8 cellular contexts compared by ENCODE assay signal in the genomic region with DNA sequence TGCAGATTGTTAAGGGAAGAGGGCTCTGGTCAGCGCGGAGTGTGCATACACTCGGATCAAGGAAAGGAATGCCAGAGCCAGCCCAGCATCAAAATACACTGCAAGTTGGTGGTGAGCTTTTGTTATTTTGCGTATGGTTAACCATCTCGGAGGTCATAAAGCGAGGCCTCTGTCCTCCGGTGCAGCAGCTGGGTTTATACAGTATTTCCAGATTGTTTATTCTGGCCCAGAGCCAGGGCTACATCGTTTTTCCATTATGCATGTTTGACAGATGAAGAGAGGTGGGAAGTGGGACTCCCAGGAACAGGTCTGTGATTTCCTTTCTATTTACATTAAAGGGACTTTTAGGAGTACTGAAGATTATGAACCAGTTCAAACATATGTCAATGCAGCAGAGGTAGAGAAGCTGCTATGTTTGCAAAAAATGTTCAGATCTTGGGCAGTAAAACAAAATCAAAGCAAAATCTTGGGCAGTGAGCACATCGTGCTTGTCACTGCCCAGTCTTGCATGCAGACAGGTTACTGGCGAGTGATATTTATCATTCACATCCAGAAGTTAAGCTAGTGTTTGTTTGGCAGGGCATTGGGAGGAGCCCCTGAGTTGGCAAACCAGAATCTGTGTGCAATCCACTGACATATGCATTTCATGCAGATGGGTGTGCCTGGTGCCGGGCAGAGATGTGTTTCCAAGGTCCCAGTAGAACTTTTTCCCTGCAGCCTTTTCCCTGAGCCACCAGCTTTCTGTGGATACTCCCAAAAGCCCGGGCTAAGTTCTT.
DNase-seq lines count a peak whose midpoint lies in the region; ATAC-seq and TF ChIP-seq lines count a peak whose summit lies in the region.

No MANE protein-coding gene starts in this region.

- no peak for TF ChIP-seq CTCF in VCaP (conservative IDR thresholded peaks at IDR 0.05)
- no peak for TF ChIP-seq CTCF in upper lobe of left lung (IDR thresholded peaks at IDR 0.05)

- no peaks in the 10 kb centered on the region for H3K27me3 ChIP-seq in upper lobe of left lung

- 48 to 64% methylated on average over 12 of the region's 12 CpGs for WGBS in upper lobe of left lung, 2 donors

- H3K27ac ChIP-seq in VCaP (peak overlapping the region; percentile 93), upper lobe of left lung (no peak overlapping the region)

- H3K9me3 ChIP-seq in upper lobe of left lung = no peaks in the 10 kb centered on the region

- no peak overlapping the region for H3K4me3 ChIP-seq in upper lobe of left lung

- no peak for TF ChIP-seq POLR2A in upper lobe of left lung (IDR thresholded peaks at IDR 0.05)

- peaks cover 3 to 16% (median 12%) of the 10 kb centered on the region in 4 donors for H3K4me1 ChIP-seq in upper lobe of left lung

- ATAC-seq in left colon (peak; percentile 67), GM18861 (IDR thresholded peaks at IDR 0.05; ENCODE audit: unreplicated experiment) (no peak), GM19467 (IDR thresholded peaks at IDR 0.05; ENCODE audit: unreplicated experiment) (no peak), upper lobe of left lung (ENCODE audit: low FRiP score in 2 of 2) (no peak), GM19397 (IDR thresholded peaks at IDR 0.05; ENCODE audit: unreplicated experiment) (no peak)

- intact Hi-C loops in left colon (cut with DNase I, micrococcal nuclease) = no loop called here

- TF ChIP-seq EP300 in upper lobe of left lung (IDR thresholded peaks at IDR 0.05) = no peak

- DNase-seq in COLO668 (lab: John Stamatoyannopoulos, UW; ENCODE audit: unreplicated experiment) (peak; percentile 82), NCI-H1092 treated with DMSO at 0.1 percent for 48 hours (lab: John Stamatoyannopoulos, UW) (peak; percentile 97), left colon (peak; percentile 74 to 76), upper lobe of left lung (no peak)

- H3K36me3 ChIP-seq in upper lobe of left lung = no peaks in the 10 kb centered on the region

Comparison
In these comparisons a context has a peak if more than half of its experiments do, and no peak if none do; other contexts are left out.
1. DNase-seq: peak in COLO668 (single experiment), NCI-H1092 treated with DMSO at 0.1 percent for 48 hours (single experiment) and left colon (2 of 2); none in upper lobe of left lung (0 of 2).